In genomic region chr3:37216597-37217097, GRCh38 we compare ENCODE assay signal across 12 cellular contexts.
"Had no signal": no experiment of that assay in that cellular context is flagged by ENCODE, and none has a peak within 500 bp of the region (broad histone marks: within the 10 kb centered on the region; RNA-seq: fewer than 3 reads in every experiment).

No MANE protein-coding gene starts in this region.

- H3K9me3 ChIP-seq: transverse colon had no signal

- H3K36me3 ChIP-seq: transverse colon had no signal

- H3K27me3 ChIP-seq: transverse colon had no signal

- H3K4me3 Mint-ChIP-seq: brain had no signal

- H3K9me3 Mint-ChIP-seq: brain had no signal

- H3K27ac Mint-ChIP-seq: brain had no signal

- H3K36me3 Mint-ChIP-seq: brain had no signal

- H3K27me3 Mint-ChIP-seq: brain had no signal

- H3K27ac ChIP-seq: transverse colon had no signal

- H3K4me3 ChIP-seq: lung, skin epidermis, transverse colon had no signal

- DNase-seq: activated CD4-positive, alpha-beta T cell treated with anti-CD3 and anti-CD28 coated beads for 1 hour; activated CD8-positive, alpha-beta memory T cell treated with anti-CD3 and anti-CD28 coated beads for 24 hours; activated T-cell treated with anti-CD3 and anti-CD28 coated beads, Interleukin-2, amount 50 U/mL, for 1 hour; amygdala; hypothalamus; midbrain; posterior cingulate gyrus; substantia nigra; transverse colon had no signal
